14 cellular contexts compared by ENCODE assay signal in genomic region chr19:49960980-49961379, GRCh38. TPM values are rescaled to one million over a fixed set of nuclear protein-coding genes. Genes with fewer than 3 reads are reported as not detected.
DNase-seq lines count a peak whose midpoint lies in the region; ATAC-seq and TF ChIP-seq lines count a peak whose summit lies in the region.
"Not testable (repeated sequence)": the region's sequence is repeated elsewhere in the genome, so short reads cannot be mapped to it uniquely, and the experiment has no call there.
"Had no signal": no experiment of that assay in that cellular context is flagged by ENCODE, and none has a peak within 500 bp of the region (broad histone marks: within the 10 kb centered on the region; RNA-seq: fewer than 3 reads in every experiment).

TSS of gene SIGLEC11 (minus strand) at chr19:49961172. CDS start at chr19:49961081, 91 bp downstream.

- not testable (repeated sequence) for H3K4me3 ChIP-seq in Panc1 (ENCODE audit: low read depth in 2 of 2, low read length in 2 of 2); ascending aorta; heart left ventricle; lung; stomach

- POLR2A ChIA-PET in Panc1 (lab: Charles Lee) = not testable (repeated sequence)

- not testable (repeated sequence) for BruUV-seq in Panc1 (replicated peaks; lab: Mats Ljungman, UMichigan)

- H3K36me3 ChIP-seq in Panc1 (ENCODE audit: control insufficient read depth, insufficient read depth, low read length); ascending aorta; heart left ventricle; lung (ENCODE audit: control insufficient read depth in 2 of 2, insufficient read depth in 2 of 2, low read length in 2 of 2); stomach: not testable (repeated sequence)

- TF ChIP-seq EP300 in stomach (IDR thresholded peaks at IDR 0.05) = not testable (repeated sequence)

- H3K27me3 ChIP-seq in Panc1 (ENCODE audit: control insufficient read depth, insufficient read depth, low read length); ascending aorta; lung (ENCODE audit: control insufficient read depth, insufficient read depth): not testable (repeated sequence)
- H3K27me3 ChIP-seq in heart left ventricle (peaks cover 0 to 11% (median 0%) of the 10 kb centered on the region in 9 donors), stomach (peaks cover 0 to 14% (median 0%) of the 10 kb centered on the region in 3 donors)

- intact Hi-C loops in CD14-positive monocyte (cut with micrococcal nuclease); Panc1 (cut with micrococcal nuclease; ENCODE audit: unreplicated experiment); ascending aorta (cut with DNase I); heart left ventricle (cut with DNase I); posterior vena cava (cut with DNase I); stomach (cut with DNase I; ENCODE audit: low total_unique reads): not testable (repeated sequence)

- H3K9me3 ChIP-seq in Panc1 (ENCODE audit: control insufficient read depth, insufficient read depth, low read depth, low read length); ascending aorta; heart left ventricle; lung (ENCODE audit: control insufficient read depth in 2 of 2, insufficient read depth in 1 of 2, low read length in 1 of 2); stomach: not testable (repeated sequence)

- CTCF ChIA-PET in Panc1 (lab: Charles Lee) = not testable (repeated sequence)

- H3K27ac Mint-ChIP-seq in CD14-positive monocyte = peak within 1 kb of the TSS in 5 of 7 donors; percentile 11 to 78 (median 40)

- H3K4me1 Mint-ChIP-seq in CD14-positive monocyte = peaks cover 28% of the 10 kb centered on the region

- not testable (repeated sequence) for H3K9me3 Mint-ChIP-seq in CD14-positive monocyte

- not testable (repeated sequence) for H3K4me1 ChIP-seq in Panc1 (ENCODE audit: control insufficient read depth, insufficient read depth, low read length); ascending aorta; lung (ENCODE audit: control insufficient read depth in 2 of 2, insufficient read depth in 2 of 2, low read length in 2 of 2); stomach
- peaks cover 0 to 15% (median 0%) of the 10 kb centered on the region in 12 donors for H3K4me1 ChIP-seq in heart left ventricle

- not testable (repeated sequence) for H3K36me3 Mint-ChIP-seq in CD14-positive monocyte

- DNase-seq in CD14-positive monocyte (ENCODE audit: low spot score); Panc1 (ENCODE audit: low read depth, low spot score); ascending aorta (ENCODE audit: low spot score in 2 of 2); heart left ventricle; left lobe of liver (ENCODE audit: low spot score); lung (ENCODE audit: low spot score); stomach: not testable (repeated sequence)
- peak; percentile 47 for DNase-seq in posterior vena cava (ENCODE audit: low spot score)

- H3K27me3 Mint-ChIP-seq in CD14-positive monocyte (ENCODE audit: low read depth in 3 of 3) = not testable (repeated sequence)

- WGBS in heart left ventricle, 4 donors = 30 to 64% (median 50%) methylated on average over 4 to 5 of the region's 10 CpGs; no CpG with 5 or more reads in 1 of the 4 donors
- whole genome bisulfite sequencing in lung, 2 donors = 40 to 46% methylated on average over 5 of the region's 10 CpGs
- 58 to 82% (median 67%) methylated on average over 2 to 5 of the region's 10 CpGs for WGBS in stomach, 5 donors

- ATAC-seq in Panc1 (0 out of 2 replicates have a peak, but pooled peaks have one; percentile 46), heart left ventricle (peak in 3 of 4 donors; percentile 57 to 83 (median 65)), left lobe of liver (peak; percentile 62), lung (ENCODE audit: insufficient read depth, low FRiP score) (peak; percentile 53)

- H3K27ac ChIP-seq in Panc1 (ENCODE audit: low read length); ascending aorta; heart left ventricle; lung (ENCODE audit: low read depth in 1 of 2, low read length in 1 of 2); stomach: not testable (repeated sequence)

- not testable (repeated sequence) for TF ChIP-seq POLR2A in heart left ventricle (IDR thresholded peaks at IDR 0.05); stomach (IDR thresholded peaks at IDR 0.05)

- in situ Hi-C loops in Panc1 (cut with HindIII; ENCODE audit: low pct_unique_long_range_greater_than_20kb, low sequenced_read_pairs) = not testable (repeated sequence)

- peak within 1 kb of the TSS in 1 of 2 donors; percentile 46 for H3K4me3 Mint-ChIP-seq in CD14-positive monocyte

- not testable (repeated sequence) for TF ChIP-seq CTCF in CD14-positive monocyte (IDR thresholded peaks at IDR 0.05); Panc1 (IDR thresholded peaks at IDR 0.05); ascending aorta (IDR thresholded peaks at IDR 0.05); heart left ventricle (IDR thresholded peaks at IDR 0.05); lung (IDR thresholded peaks at IDR 0.05; ENCODE audit: control extremely low read depth, extremely low read depth); stomach (IDR thresholded peaks at IDR 0.05)

RNA-seq across cellular contexts. Expression of gene SIGLEC11, which starts in this region (rescaled TPM):
- under 1 TPM; 0.28 to 0.67 TPM for polyA plus RNA-seq in CD14-positive monocyte
- total RNA-seq in Panc1 (2021; ENCODE audit: unreplicated experiment) = not detected
- not detected for polyA plus RNA-seq in Panc1 (2012; ENCODE audit: insufficient read length)
- 12.7 TPM for total RNA-seq in ascending aorta
- total RNA-seq in heart left ventricle = 1 to 10 TPM in 5 of 9 donors, under 1 TPM in 2, not detected in 2; 0.37 to 3.0 (median 1.2) TPM
- polyA plus RNA-seq in heart left ventricle = under 1 TPM; 0.22 to 0.80 TPM
- total RNA-seq in left lobe of liver = 1.3 TPM
- 1 to 10 TPM; 1.5 to 6.5 TPM for total RNA-seq in lung
- polyA plus RNA-seq in lung = 1 to 10 TPM; 1.3 to 5.0 TPM
- total RNA-seq in posterior vena cava = 1 to 10 TPM in 1 of 2 donors, under 1 TPM in 1; 0.95 to 3.3 TPM
- total RNA-seq in stomach = 100 to 1,000 TPM in 1 of 5 donors, 10 to 100 TPM in 3, under 1 TPM in 1; 0.29 to 103 (median 35.1) TPM
- 10 to 100 TPM in 2 of 3 donors, 1 to 10 TPM in 1; 5.8 to 41.0 (median 34.2) TPM for polyA plus RNA-seq in stomach
- total RNA-seq: CD4-positive, alpha-beta memory T cell; G401; GM12878; H4; HFFc6; HT1080 had no signal
- polyA plus RNA-seq: CD4-positive, alpha-beta memory T cell; GM12878 had no signal

Comparison
In these comparisons a context has a peak if more than half of its experiments do, and no peak if none do; other contexts are left out.
1. Peak in ATAC-seq in Panc1; RNA of the gene not detected or under 1 TPM.